Comparison of ENCODE assay signal across 12 cellular contexts in the genomic region with DNA sequence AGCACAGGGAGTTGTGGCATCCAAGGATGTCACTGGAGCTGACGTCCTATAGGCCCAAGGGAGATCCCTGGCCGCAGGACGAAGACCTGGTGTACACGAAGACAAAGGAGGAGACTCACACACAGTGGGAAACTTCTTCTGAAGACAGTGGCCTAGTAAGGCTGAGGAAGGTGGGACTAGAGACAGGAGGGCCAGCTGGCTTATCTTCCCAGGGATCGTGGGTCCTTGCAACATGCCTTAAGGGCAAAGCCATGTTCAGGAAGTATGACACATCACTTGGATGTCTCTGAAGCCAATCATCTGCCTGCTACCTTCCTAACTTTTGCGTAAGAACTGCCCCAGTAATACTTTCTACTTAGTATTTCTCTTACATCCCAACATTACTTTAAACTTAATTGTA. TPM values are rescaled to one million over a fixed set of nuclear protein-coding genes. Genes with fewer than 3 reads are reported as not detected.
DNase-seq lines count a peak whose midpoint lies in the region; TF ChIP-seq lines count a peak whose summit lies in the region.
"Had no signal": no experiment of that assay in that cellular context is flagged by ENCODE, and none has a peak within 500 bp of the region (broad histone marks: within the 10 kb centered on the region; RNA-seq: fewer than 3 reads in every experiment).

No MANE protein-coding gene starts in this region.

- H3K14ac ChIP-seq in H9 (ENCODE audit: insufficient read depth, low read length): no peak overlapping the region

- intact Hi-C loops in uterus (cut with DNase I; ENCODE audit: low total_unique reads): no loop called here

- no peak for TF ChIP-seq CTCF in kidney epithelial cell (IDR thresholded peaks at IDR 0.05; ENCODE audit: insufficient read depth, low read length, poor library complexity, severe bottlenecking)
- TF ChIP-seq CTCF in H9 (conservative IDR thresholded peaks at IDR 0.05): no peak
- TF ChIP-seq CTCF in uterus (IDR thresholded peaks at IDR 0.05): no peak

- no peak overlapping the region for H3K9ac ChIP-seq in H9 (ENCODE audit: extremely low read depth, insufficient read length, low read length)

- no peaks in the 10 kb centered on the region for H4K20me1 ChIP-seq in H9 (ENCODE audit: control insufficient read depth, insufficient read depth, insufficient read length)

- H3K23me2 ChIP-seq in H9 (ENCODE audit: insufficient read length, low read depth, low read length, poor library complexity, severe bottlenecking): no peaks in the 10 kb centered on the region

- no peak overlapping the region for H3K4me2 ChIP-seq in H9 (ENCODE audit: insufficient read depth, insufficient read length, low read length)

- H3K4me1 Mint-ChIP-seq in H9: peaks cover 9 to 14% of the 10 kb centered on the region in 2 experiments

- H3K36me3 Mint-ChIP-seq in H9 (ENCODE audit: insufficient read depth in 1 of 3, low read depth in 3 of 3): no peaks in the 10 kb centered on the region

- H3K27me3 ChIP-seq in kidney epithelial cell (ENCODE audit: control insufficient read depth, insufficient read depth, low read length) (no peaks in the 10 kb centered on the region), H9 (ENCODE audit: insufficient read depth, low read length) (no peaks in the 10 kb centered on the region; the same call in none of the 2 replicates), uterus (no peaks in the 10 kb centered on the region)

- no peaks in the 10 kb centered on the region for H3K79me1 ChIP-seq in H9 (ENCODE audit: insufficient read depth, low read depth, low read length, poor library complexity, severe bottlenecking)

- no peak overlapping the region for H2BK15ac ChIP-seq in H9 (ENCODE audit: low read depth, low read length)

- DNase-seq in EH (ENCODE audit: low read depth) (peak; percentile 98), M059J (ENCODE audit: low read depth) (peak; percentile 98), amniotic stem cell (lab: John Stamatoyannopoulos, UW) (peak; percentile 20), kidney epithelial cell (ENCODE audit: low read depth) (peak; percentile 35), H9 (no peak), uterus (no peak), NCI-H2196 (lab: John Stamatoyannopoulos, UW; ENCODE audit: unreplicated experiment) (no peak)
- DNase-seq in activated CD4-positive, alpha-beta T cell treated with anti-CD3 and anti-CD28 coated beads, Interleukin-2, amount 50 U/mL, for 4 hours: no peak
- DNase-seq: activated naive CD4-positive, alpha-beta T cell; NCI-H146; OCI-M1 had no signal

- no CpG with 5 or more reads among the region's 6 CpGs for WGBS in H9 (ENCODE audit: extremely low coverage, insufficient read length, low lambda C conversion rate)

- no peaks in the 10 kb centered on the region for H3K36me3 ChIP-seq in kidney epithelial cell (ENCODE audit: control insufficient read depth, insufficient read depth, low read length)
- H3K36me3 ChIP-seq in uterus: no peaks in the 10 kb centered on the region

- no peak for TF ChIP-seq POLR2A in uterus (IDR thresholded peaks at IDR 0.05)

- no peak overlapping the region for H3K23ac ChIP-seq in H9 (ENCODE audit: insufficient read length, low read depth, low read length)

- H3K27ac ChIP-seq in H9 (ENCODE audit: insufficient read length, low read depth, low read length): no peak overlapping the region
- no peak overlapping the region for H3K27ac ChIP-seq in uterus

- no peak overlapping the region for H3K18ac ChIP-seq in H9 (ENCODE audit: insufficient read length, low read depth, low read length)

- no peak overlapping the region for H2AK5ac ChIP-seq in H9 (ENCODE audit: insufficient read length, low read length)

- no peaks in the 10 kb centered on the region; a peak in 2 of 5 replicates for H3K9me3 Mint-ChIP-seq in H9

- H3K4me3 Mint-ChIP-seq in H9: no peak overlapping the region

- no peak overlapping the region for H3K56ac ChIP-seq in H9 (ENCODE audit: insufficient read length, low read depth, low read length)

- no peak overlapping the region for H2AFZ ChIP-seq in H9 (ENCODE audit: low read length)

- H4K8ac ChIP-seq in H9 (replicated peaks; ENCODE audit: insufficient read length, low read depth, low read length): no peak overlapping the region

- H2BK5ac ChIP-seq in H9 (ENCODE audit: insufficient read length, low read length): no peak overlapping the region

- H3K4me1 ChIP-seq in H9 (ENCODE audit: insufficient read depth, low read length) (no peaks in the 10 kb centered on the region; the same call in 1 of the 2 replicates), uterus (no peaks in the 10 kb centered on the region)

- H4K5ac ChIP-seq in H9 (ENCODE audit: insufficient read length, low read depth, low read length): no peak overlapping the region

- H3K9me3 ChIP-seq in H9 (ENCODE audit: control insufficient read depth, low read depth, low read length) (no peaks in the 10 kb centered on the region), uterus (no peaks in the 10 kb centered on the region)

- no peak overlapping the region for H2BK120ac ChIP-seq in H9 (ENCODE audit: low read depth, low read length, poor library complexity, severe bottlenecking)

- H2BK20ac ChIP-seq in H9 (ENCODE audit: low read depth, low read length, poor library complexity, severe bottlenecking): no peak overlapping the region

- H3K4ac ChIP-seq in H9 (ENCODE audit: low read depth, low read length): no peak overlapping the region

- no peak overlapping the region for H2BK12ac ChIP-seq in H9 (ENCODE audit: insufficient read length, low read depth, low read length)

- H4K91ac ChIP-seq in H9 (ENCODE audit: insufficient read length, low read depth, low read length): no peak overlapping the region

- H3K27ac Mint-ChIP-seq in H9: no peak overlapping the region

- H3K4me3 ChIP-seq in kidney epithelial cell (ENCODE audit: low read depth, low read length) (no peak overlapping the region), uterus (no peak overlapping the region)

- 0 out of 2 replicates have a peak, but pooled peaks cover 2% of the 10 kb centered on the region for H3K79me2 ChIP-seq in H9 (ENCODE audit: insufficient read depth, low read length)

- peaks cover 22% of the 10 kb centered on the region for H3K27me3 Mint-ChIP-seq in H9 (ENCODE audit: low read depth)

- H3T11ph ChIP-seq in H9 (ENCODE audit: low read length): no peak overlapping the region

RNA-seq across cellular contexts. Expression of gene NOX5, which starts 30.4 kb away (rescaled TPM):
- 0.34 and 1.1 TPM in 2 replicates for total RNA-seq in M059J (2014; rRNA removed; shearing (Covaris generic))
- total RNA-seq in kidney epithelial cell (0.17 and 0.75 TPM in 2 replicates), H9 (2021) (0.04 TPM in 1 of 2 replicates, not detected in the other), uterus (under 1 TPM in 2 of 4 donors, not detected in 2; 0.21 to 0.52 TPM)
- total RNA-seq: dermis microvascular lymphatic vessel endothelial cell had no signal

Comparison
In these comparisons a context has a peak if more than half of its experiments do, and no peak if none do; other contexts are left out.
1. DNase-seq: peak in EH (single experiment), M059J (single experiment), amniotic stem cell (single experiment) and kidney epithelial cell (single experiment); none in H9 (single experiment), uterus (0 of 2), NCI-H2196 (single experiment) and activated CD4-positive, alpha-beta T cell treated with anti-CD3 and anti-CD28 coated beads, Interleukin-2, amount 50 U/mL, for 4 hours (0 of 2).